39 cellular contexts compared by ENCODE assay signal in genomic region chr19:28154077-28154476, GRCh38.
"Had no signal": no experiment of that assay in that cellular context is flagged by ENCODE, and none has a peak within 500 bp of the region (broad histone marks: within the 10 kb centered on the region; RNA-seq: fewer than 3 reads in every experiment).

No MANE protein-coding gene starts in this region.

- H3K4me3 Mint-ChIP-seq: activated naive CD4-positive, alpha-beta T cell treated with anti-CD3 and anti-CD28 coated beads for 36 hours; activated naive CD4-positive, alpha-beta T cell treated with anti-CD3 and anti-CD28 coated beads, Interleukin-2, amount 10 ng/mL, durations not matched to agents 7 days and 5 days; activated naive CD4-positive, alpha-beta T cell treated with anti-CD3 and anti-CD28 coated beads, Interleukin-2, amount 50 U/mL, for 24 hours; activated naive CD8-positive, alpha-beta T cell; activated naive CD8-positive, alpha-beta T cell treated with anti-CD3 and anti-CD28 coated beads for 36 hours; activated naive CD8-positive, alpha-beta T cell treated with anti-CD3 and anti-CD28 coated beads, Interleukin-2, amount 10 ng/mL, durations not matched to agents 7 days and 5 days; activated naive CD8-positive, alpha-beta T cell treated with anti-CD3 and anti-CD28 coated beads, Interleukin-2, amount 50 U/mL, for 24 hours; activated T-cell treated with anti-CD3 and anti-CD28 coated beads, Interleukin-2, amount 50 U/mL, for 24 hours; activated T-cell treated with anti-CD3 and anti-CD28 coated beads, Interleukin-2, amount 50 U/mL, for 4 hours; activated T-cell treated with anti-CD3 and anti-CD28 coated beads, Interleukin-2, amount 50 U/mL, for 72 hours; activated T-helper 1 cell treated with anti-CD3 and anti-CD28 coated beads, Interleukin-12 subunit alpha, Interleukin-12 subunit beta, Interleukin-2, Interleukin-4 antibody, amounts not matched to agents 30 ng/mL and 10 ng/mL and 1 ng/mL, durations not matched to agents 14 hours and 24 hours and 36 hours; activated T-helper 17 cell treated with anti-CD3 and anti-CD28 coated beads, Interleukin-2, amount 50 U/mL, for 72 hours; brain; central memory CD8-positive, alpha-beta T cell had no signal

- H3K4me3 ChIP-seq: adrenal gland, ascending aorta, body of pancreas, breast epithelium, cardiac muscle cell had no signal

- H3K27ac ChIP-seq: adrenal gland, ascending aorta, body of pancreas, brain microvascular endothelial cell, breast epithelium had no signal

- H3K27me3 ChIP-seq: adrenal gland, ascending aorta, body of pancreas, brain microvascular endothelial cell, breast epithelium, cardiac muscle cell had no signal

- H3K27ac Mint-ChIP-seq: activated naive CD4-positive, alpha-beta T cell treated with anti-CD3 and anti-CD28 coated beads for 36 hours; activated naive CD4-positive, alpha-beta T cell treated with anti-CD3 and anti-CD28 coated beads, Interleukin-2, amount 10 ng/mL, durations not matched to agents 7 days and 5 days; activated naive CD4-positive, alpha-beta T cell treated with anti-CD3 and anti-CD28 coated beads, Interleukin-2, amount 50 U/mL, for 24 hours; activated naive CD4-positive, alpha-beta T cell treated with anti-CD3 and anti-CD28 coated beads, Interleukin-2, amount 50 U/mL, for 72 hours; activated naive CD8-positive, alpha-beta T cell; activated naive CD8-positive, alpha-beta T cell treated with anti-CD3 and anti-CD28 coated beads for 36 hours; activated naive CD8-positive, alpha-beta T cell treated with anti-CD3 and anti-CD28 coated beads, Interleukin-2, amount 10 ng/mL, durations not matched to agents 7 days and 5 days; activated naive CD8-positive, alpha-beta T cell treated with anti-CD3 and anti-CD28 coated beads, Interleukin-2, amount 50 U/mL, for 24 hours; activated T-cell treated with anti-CD3 and anti-CD28 coated beads, Interleukin-2, amount 50 U/mL, for 24 hours; activated T-cell treated with anti-CD3 and anti-CD28 coated beads, Interleukin-2, amount 50 U/mL, for 72 hours; activated T-helper 1 cell treated with anti-CD3 and anti-CD28 coated beads, Interleukin-12 subunit alpha, Interleukin-12 subunit beta, Interleukin-2, Interleukin-4 antibody, amounts not matched to agents 30 ng/mL and 10 ng/mL and 1 ng/mL, durations not matched to agents 14 hours and 24 hours and 36 hours; activated T-helper 17 cell treated with anti-CD3 and anti-CD28 coated beads, Interleukin-2, amount 50 U/mL, for 72 hours; activated T-helper 2 cell treated with anti-CD3 and anti-CD28 coated beads, Interferon-gamma antibody, Interleukin-2, Interleukin-4, amounts not matched to agents 10 μg/mL and 5 μg/mL and 100 μg/mL, durations not matched to agents 14 hours and 24 hours and 36 hours had no signal

- H3K36me3 Mint-ChIP-seq: activated naive CD4-positive, alpha-beta T cell treated with anti-CD3 and anti-CD28 coated beads, Interleukin-2, amount 10 ng/mL, durations not matched to agents 7 days and 5 days; activated naive CD4-positive, alpha-beta T cell treated with anti-CD3 and anti-CD28 coated beads, Interleukin-2, amount 50 U/mL, for 24 hours; activated naive CD4-positive, alpha-beta T cell treated with anti-CD3 and anti-CD28 coated beads, Interleukin-2, amount 50 U/mL, for 72 hours; activated naive CD8-positive, alpha-beta T cell; activated naive CD8-positive, alpha-beta T cell treated with anti-CD3 and anti-CD28 coated beads for 36 hours; activated naive CD8-positive, alpha-beta T cell treated with anti-CD3 and anti-CD28 coated beads, Interleukin-2, amount 10 ng/mL, durations not matched to agents 7 days and 5 days; brain had no signal

- H3K27me3 Mint-ChIP-seq: activated naive CD4-positive, alpha-beta T cell treated with anti-CD3 and anti-CD28 coated beads, Interleukin-2, amount 10 ng/mL, durations not matched to agents 7 days and 5 days; activated naive CD4-positive, alpha-beta T cell treated with anti-CD3 and anti-CD28 coated beads, Interleukin-2, amount 50 U/mL, for 24 hours; activated naive CD8-positive, alpha-beta T cell; activated naive CD8-positive, alpha-beta T cell treated with anti-CD3 and anti-CD28 coated beads for 36 hours; activated naive CD8-positive, alpha-beta T cell treated with anti-CD3 and anti-CD28 coated beads, Interleukin-2, amount 10 ng/mL, durations not matched to agents 7 days and 5 days; activated naive CD8-positive, alpha-beta T cell treated with anti-CD3 and anti-CD28 coated beads, Interleukin-2, amount 50 U/mL, for 24 hours; activated T-cell treated with anti-CD3 and anti-CD28 coated beads, Interleukin-2, amount 50 U/mL, for 24 hours; activated T-helper 17 cell treated with anti-CD3 and anti-CD28 coated beads, Interleukin-2, amount 50 U/mL, for 72 hours; central memory CD8-positive, alpha-beta T cell had no signal

- H3K4me1 ChIP-seq: adrenal gland, ascending aorta, body of pancreas, breast epithelium had no signal

- H3K4me1 Mint-ChIP-seq: activated naive CD4-positive, alpha-beta T cell treated with anti-CD3 and anti-CD28 coated beads, Interleukin-2, amount 10 ng/mL, durations not matched to agents 7 days and 5 days; activated naive CD4-positive, alpha-beta T cell treated with anti-CD3 and anti-CD28 coated beads, Interleukin-2, amount 50 U/mL, for 24 hours; activated naive CD8-positive, alpha-beta T cell treated with anti-CD3 and anti-CD28 coated beads for 36 hours; activated naive CD8-positive, alpha-beta T cell treated with anti-CD3 and anti-CD28 coated beads, Interleukin-2, amount 10 ng/mL, durations not matched to agents 7 days and 5 days; activated naive CD8-positive, alpha-beta T cell treated with anti-CD3 and anti-CD28 coated beads, Interleukin-2, amount 50 U/mL, for 24 hours; activated T-helper 17 cell treated with anti-CD3 and anti-CD28 coated beads, Interleukin-2, amount 50 U/mL, for 72 hours; central memory CD8-positive, alpha-beta T cell had no signal

- FAIRE-seq: astrocyte, bronchial epithelial cell had no signal

- H3K9me3 ChIP-seq: ascending aorta, body of pancreas had no signal

- DNase-seq: activated effector memory CD4-positive, alpha-beta T cell treated with anti-CD3 and anti-CD28 coated beads, Interleukin-2, amount 50 U/mL, for 16 hours; activated effector memory CD4-positive, alpha-beta T cell treated with Interleukin-2 at 50 U/mL for 16 hours; activated gamma-delta T cell; activated gamma-delta T cell treated with Interleukin-2 at 50 U/mL for 16 hours; activated naive CD4-positive, alpha-beta T cell; activated naive CD4-positive, alpha-beta T cell treated with anti-CD3 and anti-CD28 coated beads for 36 hours; activated naive CD4-positive, alpha-beta T cell treated with anti-CD3 and anti-CD28 coated beads, Interleukin-2, amount 10 ng/mL, durations not matched to agents 7 days and 5 days; activated naive CD4-positive, alpha-beta T cell treated with anti-CD3 and anti-CD28 coated beads, Interleukin-2, amount 50 U/mL, for 16 hours; activated naive CD4-positive, alpha-beta T cell treated with Interleukin-2 at 50 U/mL for 16 hours; activated naive CD8-positive, alpha-beta T cell treated with anti-CD3 and anti-CD28 coated beads for 36 hours; activated naive CD8-positive, alpha-beta T cell treated with anti-CD3 and anti-CD28 coated beads, Interleukin-2, amount 10 ng/mL, durations not matched to agents 7 days and 5 days; activated naive CD8-positive, alpha-beta T cell treated with anti-CD3 and anti-CD28 coated beads, Interleukin-2, amount 50 U/mL, for 24 hours; activated T-cell treated with anti-CD3 and anti-CD28 coated beads, Interleukin-2, amount 50 U/mL, for 24 hours; activated T-cell treated with anti-CD3 and anti-CD28 coated beads, Interleukin-2, amount 50 U/mL, for 4 hours; activated T-cell treated with anti-CD3 and anti-CD28 coated beads, Interleukin-2, amount 50 U/mL, for 48 hours; activated T-cell treated with anti-CD3 and anti-CD28 coated beads, Interleukin-2, amount 50 U/mL, for 72 hours; adrenal gland; amniotic stem cell; amygdala; anterior cingulate cortex; aorta; body of pancreas; brain microvascular endothelial cell; caudate nucleus; central memory CD4-positive, alpha-beta T cell; cerebellar nuclear complex had no signal

- H3K36me3 ChIP-seq: adrenal gland, ascending aorta, brain microvascular endothelial cell, breast epithelium, cardiac muscle cell had no signal

- ATAC-seq: activated naive CD4-positive, alpha-beta T cell treated with anti-CD3 and anti-CD28 coated beads, Interleukin-2, amount 50 U/mL, for 72 hours; activated naive CD8-positive, alpha-beta T cell treated with anti-CD3 and anti-CD28 coated beads, Interleukin-2, amount 50 U/mL, for 24 hours; activated T-cell treated with anti-CD3 and anti-CD28 coated beads, Interleukin-2, amount 50 U/mL, for 4 hours; activated T-cell treated with anti-CD3 and anti-CD28 coated beads, Interleukin-2, amount 50 U/mL, for 72 hours; activated T-helper 17 cell treated with anti-CD3 and anti-CD28 coated beads, Interleukin-2, amount 50 U/mL, for 72 hours; body of pancreas had no signal
